In the genomic region with DNA sequence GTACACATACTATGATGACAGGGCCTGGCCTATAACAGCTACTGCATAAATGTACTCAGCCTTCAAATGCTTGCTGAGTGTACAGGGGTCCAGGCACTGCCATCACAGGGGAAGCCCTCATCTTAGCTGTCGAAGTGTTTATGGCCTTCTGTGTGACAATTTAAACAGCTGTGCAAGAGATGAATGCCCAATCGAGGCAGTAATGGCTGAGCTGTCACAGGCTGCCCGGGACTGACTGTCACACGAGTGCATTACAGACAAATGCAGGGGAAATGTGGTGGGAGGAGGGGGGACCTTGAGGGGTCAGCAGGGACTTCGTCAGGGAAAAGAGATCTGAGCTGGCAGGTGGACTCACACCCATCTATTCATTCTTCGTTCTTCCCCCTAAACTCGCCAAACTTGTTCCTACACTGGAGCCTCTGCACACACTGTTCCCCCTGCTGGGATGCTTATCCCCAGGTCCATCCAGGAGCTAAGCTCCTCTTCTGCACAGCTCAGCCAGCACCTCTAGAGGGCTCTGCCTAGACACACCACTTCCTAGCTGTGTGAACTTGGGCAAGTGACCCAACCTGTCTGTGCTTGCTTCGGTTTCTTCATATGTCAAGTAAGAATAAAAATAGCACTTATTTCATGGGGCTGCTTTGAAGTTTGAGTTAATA, we compare ENCODE assay signal across 8 cellular contexts.
A peak's percentile ranks its signal among the peaks of the same experiment; 100 is the strongest.
DNase-seq lines count a peak whose midpoint lies in the region; ATAC-seq and TF ChIP-seq lines count a peak whose summit lies in the region.

No MANE protein-coding gene starts in this region.

- WGBS in transverse colon (ENCODE audit: low coverage in 1 of 2), 2 donors = 40 to 60% methylated on average over 1 to 8 of the region's 8 CpGs

- TF ChIP-seq POLR2A in transverse colon (IDR thresholded peaks at IDR 0.05) = no peak

- no peaks in the 10 kb centered on the region for H3K36me3 ChIP-seq in transverse colon

- H3K4me1 ChIP-seq in transverse colon = no peaks in the 10 kb centered on the region

- POLR2A ChIA-PET in CD4-positive, alpha-beta T cell (lab: Charles Lee) = no interaction called here

- no peak for DNase-seq in activated naive CD4-positive, alpha-beta T cell treated with anti-CD3 and anti-CD28 coated beads, Interleukin-2, amount 50 U/mL, for 72 hours (ENCODE audit: low spot score in 2 of 2)
- no peak for DNase-seq in activated naive CD4-positive, alpha-beta T cell treated with Interleukin-2 at 50 U/mL for 16 hours
- DNase-seq in MV-4-11 (lab: John Stamatoyannopoulos, UW) = peak; percentile 7
- peak; percentile 7 to 14 for DNase-seq in cardiac fibroblast (ENCODE audit: low read depth in 2 of 2)
- DNase-seq in stimulated activated naive CD8-positive, alpha-beta T cell treated with anti-CD3 and anti-CD28 coated beads, Interleukin-15, Interleukin-2, amounts not matched to agents 100 U/mL and 50 U/mL, for 24 hours = no peak
- DNase-seq in transverse colon = no peak
- DNase-seq in CD4-positive, alpha-beta T cell = no peak

- in situ Hi-C loops in transverse colon (cut with MboI; ENCODE audit: low pct_ligation_motif_present in 1 of 4, low pct_unique_long_range_greater_than_20kb in 1 of 4, low sequenced_read_pairs in 3 of 4) = no loop called here

- peak; percentile 54 to 67 for ATAC-seq in activated naive CD4-positive, alpha-beta T cell treated with anti-CD3 and anti-CD28 coated beads, Interleukin-2, amount 50 U/mL, for 72 hours
- peak; percentile 70 for ATAC-seq in stimulated activated naive CD8-positive, alpha-beta T cell treated with anti-CD3 and anti-CD28 coated beads, Interleukin-15, Interleukin-2, amounts not matched to agents 100 U/mL and 50 U/mL, for 24 hours
- no peak for ATAC-seq in HG03521 (IDR thresholded peaks at IDR 0.05; ENCODE audit: unreplicated experiment)
- ATAC-seq in CD4-positive, alpha-beta T cell (ENCODE audit: poor library complexity) = no peak

- H3K4me3 ChIP-seq in cardiac fibroblast (replicated peaks in 1 of 2; ENCODE audit: low read depth in 2 of 2, low read length in 2 of 2) (no peak overlapping the region), transverse colon (no peak overlapping the region)

- no peak overlapping the region for H3K4me3 Mint-ChIP-seq in CD4-positive, alpha-beta T cell

- H3K9me3 ChIP-seq in transverse colon = no peaks in the 10 kb centered on the region
- no peaks in the 10 kb centered on the region for H3K9me3 ChIP-seq in CD4-positive, alpha-beta T cell (ENCODE audit: control insufficient read depth, low read length)

- H3K27me3 ChIP-seq in transverse colon = peaks cover 17% of the 10 kb centered on the region
- no peaks in the 10 kb centered on the region for H3K27me3 ChIP-seq in CD4-positive, alpha-beta T cell (ENCODE audit: control insufficient read depth, insufficient read depth, low read length)

- CTCF ChIA-PET in CD4-positive, alpha-beta T cell (lab: Charles Lee) = interaction anchor here (0.6 kb wide), 1 partner anchor 1399 kb away, joined by 3 read pairs; no protein-coding TSS in a partner anchor

- H3K36me3 Mint-ChIP-seq in activated naive CD4-positive, alpha-beta T cell treated with anti-CD3 and anti-CD28 coated beads, Interleukin-2, amount 50 U/mL, for 72 hours = no peaks in the 10 kb centered on the region
- no peaks in the 10 kb centered on the region for H3K36me3 Mint-ChIP-seq in CD4-positive, alpha-beta T cell (ENCODE audit: low read depth)

- TF ChIP-seq CTCF in cardiac fibroblast (IDR thresholded peaks at IDR 0.05; ENCODE audit: low read depth, low read length) = no peak
- TF ChIP-seq CTCF in transverse colon (IDR thresholded peaks at IDR 0.05) = no peak
- TF ChIP-seq CTCF in CD4-positive, alpha-beta T cell (IDR thresholded peaks at IDR 0.05) = no peak

- H3K4me1 Mint-ChIP-seq in CD4-positive, alpha-beta T cell (ENCODE audit: low read depth) = peaks cover 9% of the 10 kb centered on the region

- intact Hi-C loops in transverse colon (cut with DNase I; ENCODE audit: low total_unique reads) = no loop called here
- intact Hi-C loops in CD4-positive, alpha-beta T cell (cut with DNase I, micrococcal nuclease) = no loop called here

- TF ChIP-seq EP300 in transverse colon (IDR thresholded peaks at IDR 0.05; ENCODE audit: low read depth) = no peak

- H3K27ac ChIP-seq in transverse colon = no peak overlapping the region
- no peak overlapping the region for H3K27ac ChIP-seq in CD4-positive, alpha-beta T cell (ENCODE audit: low read depth, low read length)

- H3K9me3 Mint-ChIP-seq in activated naive CD4-positive, alpha-beta T cell treated with anti-CD3 and anti-CD28 coated beads, Interleukin-2, amount 50 U/mL, for 72 hours = no peaks in the 10 kb centered on the region
- no peaks in the 10 kb centered on the region for H3K9me3 Mint-ChIP-seq in CD4-positive, alpha-beta T cell

- peaks cover 6% of the 10 kb centered on the region for H3K27me3 Mint-ChIP-seq in CD4-positive, alpha-beta T cell

- no peak overlapping the region for H3K27ac Mint-ChIP-seq in activated naive CD4-positive, alpha-beta T cell treated with anti-CD3 and anti-CD28 coated beads, Interleukin-2, amount 50 U/mL, for 72 hours
- no peak overlapping the region for H3K27ac Mint-ChIP-seq in CD4-positive, alpha-beta T cell

Comparison
In these comparisons a context has a peak if more than half of its experiments do, and no peak if none do; other contexts are left out.
1. ATAC-seq: peak in activated naive CD4-positive, alpha-beta T cell treated with anti-CD3 and anti-CD28 coated beads, Interleukin-2, amount 50 U/mL, for 72 hours (2 of 2) and stimulated activated naive CD8-positive, alpha-beta T cell treated with anti-CD3 and anti-CD28 coated beads, Interleukin-15, Interleukin-2, amounts not matched to agents 100 U/mL and 50 U/mL, for 24 hours (single experiment); none in HG03521 (single experiment) and CD4-positive, alpha-beta T cell (single experiment).
2. DNase-seq: peak in MV-4-11 (single experiment) and cardiac fibroblast (2 of 2); none in activated naive CD4-positive, alpha-beta T cell treated with anti-CD3 and anti-CD28 coated beads, Interleukin-2, amount 50 U/mL, for 72 hours (0 of 2), activated naive CD4-positive, alpha-beta T cell treated with Interleukin-2 at 50 U/mL for 16 hours (single experiment), stimulated activated naive CD8-positive, alpha-beta T cell treated with anti-CD3 and anti-CD28 coated beads, Interleukin-15, Interleukin-2, amounts not matched to agents 100 U/mL and 50 U/mL, for 24 hours (single experiment), transverse colon (single experiment) and CD4-positive, alpha-beta T cell (0 of 10).